ENCODE assay signal across 1 cellular context in the genomic region with DNA sequence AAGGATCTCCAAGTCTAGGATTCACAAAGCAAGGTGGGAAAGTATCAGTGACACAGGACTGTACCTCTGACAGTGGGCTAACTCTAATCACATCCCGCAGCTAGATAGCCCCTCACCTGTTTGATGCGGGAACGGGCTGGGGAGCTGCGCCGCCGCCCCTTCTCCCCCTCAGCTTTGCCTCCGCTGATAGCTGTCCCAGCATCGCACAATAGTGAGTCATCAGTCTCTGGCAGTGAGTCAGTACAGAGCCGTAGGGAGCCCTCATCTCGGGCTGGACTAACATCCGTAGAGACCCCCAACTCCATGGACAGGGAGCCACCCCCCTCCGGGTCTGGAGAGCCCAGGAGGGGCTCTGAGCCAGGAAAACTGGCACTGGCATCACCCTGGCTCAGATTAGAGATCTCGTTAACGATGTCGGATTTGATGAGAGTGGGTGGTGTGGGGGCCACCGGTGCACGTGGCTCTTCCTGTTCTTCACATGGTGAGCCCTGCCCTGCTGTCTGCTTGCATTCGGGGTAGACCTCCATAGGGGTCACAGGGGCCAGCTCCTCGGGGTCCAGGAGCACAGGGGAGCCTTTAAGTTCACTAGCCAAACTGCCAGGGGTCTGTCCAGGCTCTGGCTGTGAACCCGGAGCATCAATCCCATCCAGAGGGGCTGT.
TF ChIP-seq lines count a peak whose summit lies in the region.

No MANE protein-coding gene starts in this region.

TF ChIP-seq in IMR-90, 13 proteins besides CTCF, POLR2A, EP300 and RAD21:
- TF ChIP-seq FOS (IDR thresholded peaks at IDR 0.05; ENCODE audit: low read depth, low read length) = peak; percentile 90
- TF ChIP-seq, protein P1, sequence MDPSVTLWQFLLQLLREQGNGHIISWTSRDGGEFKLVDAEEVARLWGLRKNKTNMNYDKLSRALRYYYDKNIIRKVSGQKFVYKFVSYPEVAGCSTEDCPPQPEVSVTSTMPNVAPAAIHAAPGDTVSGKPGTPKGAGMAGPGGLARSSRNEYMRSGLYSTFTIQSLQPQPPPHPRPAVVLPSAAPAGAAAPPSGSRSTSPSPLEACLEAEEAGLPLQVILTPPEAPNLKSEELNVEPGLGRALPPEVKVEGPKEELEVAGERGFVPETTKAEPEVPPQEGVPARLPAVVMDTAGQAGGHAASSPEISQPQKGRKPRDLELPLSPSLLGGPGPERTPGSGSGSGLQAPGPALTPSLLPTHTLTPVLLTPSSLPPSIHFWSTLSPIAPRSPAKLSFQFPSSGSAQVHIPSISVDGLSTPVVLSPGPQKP (IDR thresholded peaks at IDR 0.05; ENCODE audit: borderline replicate concordance, low read depth, low read length) = no peak
